1 cellular context compared by ENCODE assay signal in genomic region chr6:53543341-53544010, GRCh38.
TF ChIP-seq lines count a peak whose summit lies in the region.

No MANE protein-coding gene starts in this region.

TF ChIP-seq in HepG2, 621 proteins besides CTCF, POLR2A, EP300 and RAD21 (continued from another document and continues in another):
- no peak for TF ChIP-seq ZBTB33 (CRISPR knock-in tag; IDR thresholded peaks at IDR 0.05)
- TF ChIP-seq SOX5 (CRISPR knock-in tag; IDR thresholded peaks at IDR 0.05; ENCODE audit: borderline replicate concordance): no peak
- no peak for TF ChIP-seq MXD4 (CRISPR knock-in tag; IDR thresholded peaks at IDR 0.05)
- TF ChIP-seq ZKSCAN8 (CRISPR knock-in tag; IDR thresholded peaks at IDR 0.05; ENCODE audit: borderline replicate concordance): no peak
- TF ChIP-seq TFAP4 (IDR thresholded peaks at IDR 0.05; ENCODE audit: borderline replicate concordance, low read depth): peak; percentile 50; the same call in 1 of the 2 replicates
- TF ChIP-seq POGZ (CRISPR knock-in tag; IDR thresholded peaks at IDR 0.05): no peak
- no peak for TF ChIP-seq ASH2L (IDR thresholded peaks at IDR 0.05; ENCODE audit: insufficient read length, low read depth, low read length)
- 0 out of 2 replicates have a peak, but pooled peaks have one; percentile 17 for TF ChIP-seq ARID3A (IDR thresholded peaks at IDR 0.05; ENCODE audit: low read depth, low read length)
- no peak; the same call in 1 of the 2 replicates for TF ChIP-seq ZNF564 (CRISPR knock-in tag; IDR thresholded peaks at IDR 0.05)
- TF ChIP-seq ZNF142 (CRISPR knock-in tag; IDR thresholded peaks at IDR 0.05): no peak
- TF ChIP-seq ARID5B (CRISPR knock-in tag; IDR thresholded peaks at IDR 0.05): no peak
- no peak for TF ChIP-seq HNRNPL (IDR thresholded peaks at IDR 0.05; ENCODE audit: low read depth, low read length)
- TF ChIP-seq HDAC1 (CRISPR knock-in tag; IDR thresholded peaks at IDR 0.05): no peak
- TF ChIP-seq RFXAP (CRISPR knock-in tag; IDR thresholded peaks at IDR 0.05; ENCODE audit: borderline replicate concordance): no peak
- no peak for TF ChIP-seq CSRNP1 (CRISPR knock-in tag; IDR thresholded peaks at IDR 0.05)
- 0 out of 2 replicates have a peak, but pooled peaks have one; percentile 49 for TF ChIP-seq ZNF138 (CRISPR knock-in tag; IDR thresholded peaks at IDR 0.05; ENCODE audit: low read depth)
- no peak for TF ChIP-seq TBX3 (IDR thresholded peaks at IDR 0.05; ENCODE audit: borderline replicate concordance)
- no peak for TF ChIP-seq ZSCAN20 (CRISPR knock-in tag; IDR thresholded peaks at IDR 0.05; ENCODE audit: borderline replicate concordance)
- no peak for TF ChIP-seq JUN (CRISPR knock-in tag; IDR thresholded peaks at IDR 0.05)
- no peak for TF ChIP-seq ZNF512 (CRISPR knock-in tag; IDR thresholded peaks at IDR 0.05)
- TF ChIP-seq HNF4A (CRISPR knock-in tag; IDR thresholded peaks at IDR 0.05): no peak
- no peak for TF ChIP-seq NPAS2 (CRISPR knock-in tag; IDR thresholded peaks at IDR 0.05; ENCODE audit: borderline replicate concordance)
- no peak for TF ChIP-seq ATF1 (CRISPR knock-in tag; IDR thresholded peaks at IDR 0.05)
- TF ChIP-seq ZBTB8A (CRISPR knock-in tag; IDR thresholded peaks at IDR 0.05; ENCODE audit: borderline replicate concordance, low read depth): no peak
- TF ChIP-seq FOXA1 (IDR thresholded peaks at IDR 0.05): no peak
- 0 out of 2 replicates have a peak, but pooled peaks have one; percentile 10 for TF ChIP-seq FOXA1 (CRISPR knock-in tag; IDR thresholded peaks at IDR 0.05)
- TF ChIP-seq HINFP (CRISPR knock-in tag; IDR thresholded peaks at IDR 0.05; ENCODE audit: low read depth): no peak
- no peak for TF ChIP-seq MBNL3 (CRISPR knock-in tag; conservative IDR thresholded peaks at IDR 0.05)
- TF ChIP-seq ZNF101 (CRISPR knock-in tag; IDR thresholded peaks at IDR 0.05; ENCODE audit: borderline replicate concordance, low read depth): no peak
- TF ChIP-seq ZNF670 (CRISPR knock-in tag; IDR thresholded peaks at IDR 0.05; ENCODE audit: borderline replicate concordance): no peak
- TF ChIP-seq HNRNPUL1 (IDR thresholded peaks at IDR 0.05; ENCODE audit: low read depth, low read length): no peak
- no peak for TF ChIP-seq ZNF275 (CRISPR knock-in tag; IDR thresholded peaks at IDR 0.05; ENCODE audit: borderline replicate concordance)
- TF ChIP-seq DRAP1 (CRISPR knock-in tag; IDR thresholded peaks at IDR 0.05): no peak
- 0 out of 2 replicates have a peak, but pooled peaks have one; percentile 3 for TF ChIP-seq FOXA3 (CRISPR knock-in tag; IDR thresholded peaks at IDR 0.05)
- TF ChIP-seq TOPORS (CRISPR knock-in tag; IDR thresholded peaks at IDR 0.05): no peak
- TF ChIP-seq NFYB (CRISPR knock-in tag; IDR thresholded peaks at IDR 0.05): no peak
- 0 out of 2 replicates have a peak, but pooled peaks have one; percentile 10 for TF ChIP-seq GATAD1 (CRISPR knock-in tag; IDR thresholded peaks at IDR 0.05)
- no peak for TF ChIP-seq BRD4 (CRISPR knock-in tag; IDR thresholded peaks at IDR 0.05)
- TF ChIP-seq ZNF10 (CRISPR knock-in tag; IDR thresholded peaks at IDR 0.05; ENCODE audit: borderline replicate concordance, low read depth): no peak
- no peak for TF ChIP-seq MAX (IDR thresholded peaks at IDR 0.05)
